8 cellular contexts compared by ENCODE assay signal in genomic region chr1:205631010-205631726, GRCh38. TPM values are rescaled to one million over a fixed set of nuclear protein-coding genes. Genes with fewer than 3 reads are reported as not detected.
DNase-seq lines count a peak whose midpoint lies in the region; ATAC-seq and TF ChIP-seq lines count a peak whose summit lies in the region.

No MANE protein-coding gene starts in this region.

- peaks cover under 1% of the 10 kb centered on the region; the same call in 1 of the 2 replicates for H3K27me3 ChIP-seq in BE2C
- no peaks in the 10 kb centered on the region for H3K27me3 ChIP-seq in layer of hippocampus (ENCODE audit: control insufficient read depth, insufficient read depth, low read length)

- no peaks in the 10 kb centered on the region for H3K27me3 Mint-ChIP-seq in chondrocyte (ENCODE audit: low read depth)

- no peaks in the 10 kb centered on the region for H3K9me3 Mint-ChIP-seq in chondrocyte (ENCODE audit: low read depth)

- H3K4me3 ChIP-seq in BE2C (ENCODE audit: low read depth, low read length): peak overlapping the region; percentile 78

- H3K36me3 ChIP-seq in BE2C: no peaks in the 10 kb centered on the region

- H3K9me3 ChIP-seq in BE2C: no peaks in the 10 kb centered on the region

- H3K4me1 Mint-ChIP-seq in chondrocyte (ENCODE audit: low read depth): peaks cover 34% of the 10 kb centered on the region

- no peaks in the 10 kb centered on the region; the same call in 1 of the 2 replicates for H3K4me1 ChIP-seq in BE2C

- H3K27ac Mint-ChIP-seq in chondrocyte (ENCODE audit: unreplicated experiment): peak overlapping the region; percentile 98

- ATAC-seq in HG03442 (IDR thresholded peaks at IDR 0.05; ENCODE audit: unreplicated experiment): peak; percentile 52

- peak; percentile 77 for DNase-seq in BE2C
- DNase-seq in GM19240 (ENCODE audit: insufficient read length, low spot score): peak; percentile 61
- DNase-seq in NCI-H510A (lab: John Stamatoyannopoulos, UW): peak; percentile 87
- peak; percentile 60 to 61 for DNase-seq in activated CD4-positive, alpha-beta T cell treated with anti-CD3 and anti-CD28 coated beads for 24 hours (ENCODE audit: low read depth in 2 of 2)
- no peak for DNase-seq in chondrocyte (ENCODE audit: low spot score)
- peak; percentile 90 for DNase-seq in stimulated activated CD4-positive, alpha-beta T cell treated with anti-CD3 and anti-CD28 coated beads, Interleukin-1b, Interleukin-23, amount 100 ng/mL, for 48 hours

- H3K4me3 Mint-ChIP-seq in chondrocyte (ENCODE audit: unreplicated experiment): peak overlapping the region; percentile 95

- TF ChIP-seq CTCF in BE2C (IDR thresholded peaks at IDR 0.05; ENCODE audit: low read depth, low read length): no peak
- no peak for TF ChIP-seq CTCF in chondrocyte (IDR thresholded peaks at IDR 0.05)

- H3K27ac ChIP-seq in layer of hippocampus (ENCODE audit: low read depth, low read length): peak overlapping the region; percentile 88

- H3K36me3 Mint-ChIP-seq in chondrocyte (ENCODE audit: low read depth): peaks cover 1% of the 10 kb centered on the region

RNA-seq across cellular contexts. Expression of gene ELK4, which starts 0.6 kb away (rescaled TPM):
- polyA plus RNA-seq in BE2C (2012; ENCODE audit: insufficient read depth, insufficient read length, low read depth): 9.0 TPM
- total RNA-seq in chondrocyte: 33.0 to 37.2 TPM (median 35.6 TPM) in 3 replicates

RNA-seq across cellular contexts. Expression of gene SLC45A3, which starts 49.1 kb away (rescaled TPM):
- polyA plus RNA-seq in BE2C (2012; ENCODE audit: insufficient read depth, insufficient read length, low read depth): 0.26 TPM
- 1.6 to 2.9 TPM (median 2.9 TPM) in 3 replicates for total RNA-seq in chondrocyte
